26 cellular contexts compared by ENCODE assay signal in genomic region chrX:105038672-105039328, GRCh38.
DNase-seq lines count a peak whose midpoint lies in the region; ATAC-seq, FAIRE-seq and TF ChIP-seq lines count a peak whose summit lies in the region.
"Had no signal": no experiment of that assay in that cellular context is flagged by ENCODE, and none has a peak within 500 bp of the region (broad histone marks: within the 10 kb centered on the region; RNA-seq: fewer than 3 reads in every experiment).

No MANE protein-coding gene starts in this region.

- no TSS peak for BruUV-seq in HepG2 (replicated peaks; lab: Mats Ljungman, UMichigan)

- no peak for DNase-seq in HepG2 (ENCODE audit: low spot score)
- no peak for DNase-seq in left lobe of liver (ENCODE audit: low spot score)
- DNase-seq in stimulated activated effector memory CD8-positive, alpha-beta T cell treated with anti-CD3 and anti-CD28 coated beads, Interleukin-12 subunit alpha, Interleukin-12 subunit beta, amount 100 ng/mL, for 72 hours (ENCODE audit: low spot score in 2 of 2) = no peak
- DNase-seq in AG08395 (ENCODE audit: low spot score) = no peak
- DNase-seq: BE2C; C1 segment of cervical spinal cord; CD4-positive, alpha-beta memory T cell; CD4-positive, CD25-positive, alpha-beta regulatory T cell; CD8-positive, alpha-beta memory T cell; COR-L47; DMS 273 treated with DMSO at 0.1 percent for 48 hours; DMS153; DMS53; DMS79; DND-41; EL; GDM1 had no signal

- H3K4me3 ChIP-seq in liver (ENCODE audit: low read depth in 1 of 3, low read length in 3 of 3) (no peak overlapping the region), HepG2 (replicated peaks in 1 of 3; ENCODE audit: insufficient read depth in 1 of 3, low read depth in 2 of 3, low read length in 3 of 3) (no peak overlapping the region)
- H3K4me3 ChIP-seq: A549, BLaER1, GM12878 had no signal

- CTCF ChIA-PET in HepG2 (lab: Yijun Ruan, JAX; ENCODE audit: low intra/inter-chr PET ratio, low total read pairs) = no interaction called here

- no peak overlapping the region for H2AFZ ChIP-seq in HepG2 (ENCODE audit: low read length)

- ATAC-seq in HepG2 = no peak
- peak; percentile 87 for ATAC-seq in left lobe of liver
- no peak for ATAC-seq in stimulated activated effector memory CD8-positive, alpha-beta T cell treated with anti-CD3 and anti-CD28 coated beads, Interleukin-12 subunit alpha, Interleukin-12 subunit beta, amount 100 ng/mL, for 72 hours
- ATAC-seq: A549, GM12878 had no signal

- TF ChIP-seq EP300 in HepG2 (IDR thresholded peaks at IDR 0.05; ENCODE audit: low read depth in 2 of 2, low read length in 2 of 2) (no peak), HepG2 (CRISPR knock-in tag; IDR thresholded peaks at IDR 0.05; ENCODE audit: borderline replicate concordance) (no peak)

- H3K4me3 Mint-ChIP-seq in stimulated activated effector memory CD8-positive, alpha-beta T cell treated with anti-CD3 and anti-CD28 coated beads, Interleukin-12 subunit alpha, Interleukin-12 subunit beta, amount 100 ng/mL, for 72 hours = no peak overlapping the region
- H3K4me3 Mint-ChIP-seq: CD14-positive monocyte; CD4-positive, alpha-beta memory T cell; CD4-positive, CD25-positive, alpha-beta regulatory T cell; CD8-positive, alpha-beta memory T cell had no signal

- H3K27me3 ChIP-seq in liver (ENCODE audit: control insufficient read depth in 4 of 4, insufficient read depth in 4 of 4, low read length in 3 of 4) (no peaks in the 10 kb centered on the region), HepG2 (ENCODE audit: control insufficient read depth in 1 of 2, insufficient read depth in 2 of 2, low read length in 2 of 2) (no peaks in the 10 kb centered on the region)
- H3K27me3 ChIP-seq: BE2C, BLaER1 had no signal

- H3K27ac ChIP-seq in liver (ENCODE audit: low read depth in 1 of 2, low read length in 2 of 2) = no peak overlapping the region
- H3K27ac ChIP-seq in HepG2 (ENCODE audit: extremely low read length, insufficient read depth, low read length) = no peak overlapping the region
- H3K27ac ChIP-seq: 22Rv1, A549, BLaER1 had no signal

- TF ChIP-seq RAD21 in liver (IDR thresholded peaks at IDR 0.05) = peak in 1 of 2 donors; percentile 10
- TF ChIP-seq RAD21 in HepG2 (CRISPR knock-in tag; IDR thresholded peaks at IDR 0.05) = no peak

- no peaks in the 10 kb centered on the region for H3K79me2 ChIP-seq in HepG2 (ENCODE audit: insufficient read depth, low read length)

- H3K27ac Mint-ChIP-seq in stimulated activated effector memory CD8-positive, alpha-beta T cell treated with anti-CD3 and anti-CD28 coated beads, Interleukin-12 subunit alpha, Interleukin-12 subunit beta, amount 100 ng/mL, for 72 hours = no peak overlapping the region
- H3K27ac Mint-ChIP-seq: CD14-positive monocyte; CD4-positive, alpha-beta memory T cell; CD4-positive, CD25-positive, alpha-beta regulatory T cell; CD8-positive, alpha-beta memory T cell had no signal

- H3K9ac ChIP-seq in liver (ENCODE audit: low read depth in 1 of 2, low read length in 2 of 2) (no peak overlapping the region), HepG2 (ENCODE audit: insufficient read depth, low read depth, low read length) (no peak overlapping the region)
- H3K9ac ChIP-seq: BLaER1 had no signal

- H3K4me1 Mint-ChIP-seq in stimulated activated effector memory CD8-positive, alpha-beta T cell treated with anti-CD3 and anti-CD28 coated beads, Interleukin-12 subunit alpha, Interleukin-12 subunit beta, amount 100 ng/mL, for 72 hours = no peaks in the 10 kb centered on the region
- H3K4me1 Mint-ChIP-seq: CD14-positive monocyte; CD4-positive, alpha-beta memory T cell; CD4-positive, CD25-positive, alpha-beta regulatory T cell; CD8-positive, alpha-beta memory T cell had no signal

- H3K36me3 ChIP-seq in liver (ENCODE audit: control insufficient read depth in 4 of 4, insufficient read depth in 3 of 4, low read depth in 1 of 4, low read length in 3 of 4) (no peaks in the 10 kb centered on the region), HepG2 (replicated peaks in 1 of 2; ENCODE audit: control insufficient read depth in 1 of 2, insufficient read depth in 2 of 2, low read length in 2 of 2) (no peaks in the 10 kb centered on the region)
- H3K36me3 ChIP-seq: BE2C, BLaER1 had no signal

- in situ Hi-C loops in HepG2 (cut with HindIII; ENCODE audit: extremely low pct_ligation_motif_present, low pct_unique_long_range_greater_than_20kb) = no loop called here

- no peaks in the 10 kb centered on the region for H3K9me3 ChIP-seq in liver (ENCODE audit: control insufficient read depth in 4 of 4, low read length in 3 of 4)
- no peaks in the 10 kb centered on the region for H3K9me3 ChIP-seq in HepG2 (ENCODE audit: low read length)
- H3K9me3 ChIP-seq: A549, BE2C, BLaER1 had no signal

- no peak for TF ChIP-seq POLR2A in HepG2 (IDR thresholded peaks at IDR 0.05; ENCODE audit: insufficient read depth in 1 of 2, low read depth in 2 of 2, low read length in 2 of 2)

- POLR2A ChIA-PET in HepG2 (lab: Yijun Ruan, JAX) = no interaction called here

- H3K4me2 ChIP-seq in HepG2 (ENCODE audit: low read depth, low read length) = no peak overlapping the region
- H3K4me2 ChIP-seq: A549, BLaER1 had no signal

- intact Hi-C loops in HepG2 (cut with micrococcal nuclease; ENCODE audit: unreplicated experiment) = no loop called here

- TF ChIP-seq CTCF in liver (IDR thresholded peaks at IDR 0.05; ENCODE audit: low read depth, low read length, missing input control) (no peak), HepG2 (CRISPR knock-in tag; IDR thresholded peaks at IDR 0.05) (no peak)

- FAIRE-seq in HepG2 (lab: Jason Lieb, UNC) = no peak
- FAIRE-seq: GM12878, GM12892, GM18507, GM19239 had no signal

- H4K20me1 ChIP-seq in HepG2 (ENCODE audit: insufficient read depth, low read length) = no peaks in the 10 kb centered on the region
- H4K20me1 ChIP-seq: BLaER1 had no signal

- H3K4me1 ChIP-seq in liver (ENCODE audit: control insufficient read depth in 4 of 4, insufficient read depth in 4 of 4, low read length in 3 of 4) = peaks cover 0 to 6% (median 3%) of the 10 kb centered on the region in 4 donors
- H3K4me1 ChIP-seq in HepG2 (ENCODE audit: insufficient read depth, low read length) = no peaks in the 10 kb centered on the region
- H3K4me1 ChIP-seq: A549, BE2C, BLaER1 had no signal

- peaks cover 3% of the 10 kb centered on the region for H3K9me3 Mint-ChIP-seq in stimulated activated effector memory CD8-positive, alpha-beta T cell treated with anti-CD3 and anti-CD28 coated beads, Interleukin-12 subunit alpha, Interleukin-12 subunit beta, amount 100 ng/mL, for 72 hours
- H3K9me3 Mint-ChIP-seq: CD4-positive, alpha-beta memory T cell had no signal

- H3K36me3 Mint-ChIP-seq in stimulated activated effector memory CD8-positive, alpha-beta T cell treated with anti-CD3 and anti-CD28 coated beads, Interleukin-12 subunit alpha, Interleukin-12 subunit beta, amount 100 ng/mL, for 72 hours = no peaks in the 10 kb centered on the region
- H3K36me3 Mint-ChIP-seq: CD14-positive monocyte; CD4-positive, alpha-beta memory T cell; CD4-positive, CD25-positive, alpha-beta regulatory T cell; CD8-positive, alpha-beta memory T cell had no signal

TF ChIP-seq in liver, 16 proteins besides CTCF, POLR2A, EP300 and RAD21 (continues in another document):
- no peak for TF ChIP-seq GABPA (IDR thresholded peaks at IDR 0.05 in 1 of 2, conservative IDR thresholded peaks at IDR 0.05 in 1 of 2)
- TF ChIP-seq NR2F2 (IDR thresholded peaks at IDR 0.05) = no peak
- peak; percentile 21 for TF ChIP-seq ZBTB33 (IDR thresholded peaks at IDR 0.05)
- TF ChIP-seq HNF4G (IDR thresholded peaks at IDR 0.05) = peak; percentile 74
- TF ChIP-seq SP1 (IDR thresholded peaks at IDR 0.05) = peak; percentile 68
- no peak for TF ChIP-seq YY1 (IDR thresholded peaks at IDR 0.05)
- TF ChIP-seq RXRA (IDR thresholded peaks at IDR 0.05) = peak; percentile 32 to 50
- TF ChIP-seq FOXA1 (IDR thresholded peaks at IDR 0.05) = no peak
- TF ChIP-seq JUND (IDR thresholded peaks at IDR 0.05) = peak in 1 of 2 donors; percentile 27

TF ChIP-seq in HepG2, 621 proteins besides CTCF, POLR2A, EP300 and RAD21 (continues in another document):
- TF ChIP-seq USF2 (IDR thresholded peaks at IDR 0.05; ENCODE audit: low read depth, low read length) (no peak), USF2 (CRISPR knock-in tag; IDR thresholded peaks at IDR 0.05; ENCODE audit: borderline replicate concordance) (no peak), ZNF205 (CRISPR knock-in tag; IDR thresholded peaks at IDR 0.05) (no peak), JUND (CRISPR knock-in tag; IDR thresholded peaks at IDR 0.05) (no peak), ZNF280B (CRISPR knock-in tag; IDR thresholded peaks at IDR 0.05; ENCODE audit: borderline replicate concordance) (no peak), ZNF33B (CRISPR knock-in tag; IDR thresholded peaks at IDR 0.05) (no peak), NFKB2 (CRISPR knock-in tag; IDR thresholded peaks at IDR 0.05; ENCODE audit: borderline replicate concordance) (no peak), TBP (CRISPR knock-in tag; IDR thresholded peaks at IDR 0.05) (no peak), TEAD3 (CRISPR knock-in tag; optimal IDR thresholded peaks at IDR 0.05; ENCODE audit: borderline replicate concordance) (no peak), ZNF572 (CRISPR knock-in tag; IDR thresholded peaks at IDR 0.05) (no peak)
